ENCODE assay signal across 28 cellular contexts in the genomic region with DNA sequence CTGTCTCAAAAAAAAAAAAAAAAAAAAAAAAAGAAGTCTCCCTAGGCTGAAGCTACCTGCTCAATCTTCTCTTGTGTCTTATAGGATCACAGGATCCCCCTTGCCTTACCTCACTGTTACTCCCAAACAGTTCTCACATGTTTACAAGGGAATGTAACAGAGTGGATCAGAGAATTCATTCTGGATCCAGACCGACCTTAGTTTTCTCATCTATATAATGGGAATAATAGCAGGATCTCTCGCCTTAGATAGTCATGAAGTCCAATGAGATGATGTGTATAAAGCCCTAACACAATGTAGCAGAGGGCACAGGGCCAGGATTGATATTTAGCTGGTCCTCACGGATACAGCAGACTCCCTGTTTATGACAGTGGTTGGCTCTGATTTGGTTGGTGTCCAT.
"Had no signal": no experiment of that assay in that cellular context is flagged by ENCODE, and none has a peak within 500 bp of the region (broad histone marks: within the 10 kb centered on the region; RNA-seq: fewer than 3 reads in every experiment).

No MANE protein-coding gene starts in this region.

- DNase-seq: activated CD4-positive, alpha-beta memory T cell treated with anti-CD3 and anti-CD28 coated beads, Interleukin-2, amount 10 ng/mL, durations not matched to agents 7 days and 5 days; activated CD4-positive, alpha-beta T cell treated with anti-CD3 and anti-CD28 coated beads for 4 hours; activated CD4-positive, alpha-beta T cell treated with anti-CD3 and anti-CD28 coated beads, Interleukin-2, amount 10 ng/mL, durations not matched to agents 7 days and 5 days; activated CD4-positive, alpha-beta T cell treated with anti-CD3 and anti-CD28 coated beads, Interleukin-2, amount 50 U/mL, for 4 hours; activated CD4-positive, CD25-positive, alpha-beta regulatory T cell; activated CD4-positive, CD25-positive, alpha-beta regulatory T cell treated with anti-CD3 and anti-CD28 coated beads, Interleukin-2, amount 50 U/mL, for 72 hours; activated CD8-positive, alpha-beta memory T cell treated with anti-CD3 and anti-CD28 coated beads, Interleukin-2, amount 50 U/mL, for 48 hours; activated gamma-delta T cell; activated naive CD4-positive, alpha-beta T cell; activated naive CD4-positive, alpha-beta T cell treated with anti-CD3 and anti-CD28 coated beads, Interleukin-2, amount 10 ng/mL, durations not matched to agents 7 days and 5 days; activated naive CD8-positive, alpha-beta T cell treated with anti-CD3 and anti-CD28 coated beads, Interleukin-2, amount 10 ng/mL, durations not matched to agents 7 days and 5 days; activated T-cell treated with anti-CD3 and anti-CD28 coated beads for 4 hours; activated T-cell treated with anti-CD3 and anti-CD28 coated beads, Interleukin-2, amount 50 U/mL, for 24 hours; activated T-cell treated with anti-CD3 and anti-CD28 coated beads, Interleukin-2, amount 50 U/mL, for 72 hours; cortex of kidney; dermis blood vessel endothelial cell; effector CD4-positive, alpha-beta T cell; effector memory CD8-positive, alpha-beta T cell; erythroblast; foreskin keratinocyte; gastrocnemius medialis; T-helper 2 cell had no signal

- H3K9me3 ChIP-seq: ascending aorta, breast epithelium, esophagus muscularis mucosa, gastrocnemius medialis had no signal

- H3K36me3 ChIP-seq: ascending aorta, breast epithelium, cardiac muscle cell, esophagus muscularis mucosa, gastrocnemius medialis had no signal

- FAIRE-seq: colon had no signal

- H3K4me3 ChIP-seq: ascending aorta, breast epithelium, cardiac muscle cell, esophagus muscularis mucosa, gastrocnemius medialis had no signal

- ATAC-seq: activated naive CD4-positive, alpha-beta T cell treated with anti-CD3 and anti-CD28 coated beads, Interleukin-2, amount 50 U/mL, for 72 hours; activated T-cell treated with anti-CD3 and anti-CD28 coated beads, Interleukin-2, amount 50 U/mL, for 72 hours; effector memory CD8-positive, alpha-beta T cell; foreskin keratinocyte; gastrocnemius medialis had no signal

- H3K27ac ChIP-seq: ascending aorta, breast epithelium, cardiac muscle cell, esophagus muscularis mucosa, foreskin keratinocyte, gastrocnemius medialis had no signal

- H3K27me3 ChIP-seq: ascending aorta, breast epithelium, cardiac muscle cell, esophagus muscularis mucosa, foreskin keratinocyte, gastrocnemius medialis had no signal
